ENCODE assay signal across 11 cellular contexts in genomic region chr11:19988598-19988997, GRCh38.
DNase-seq lines count a peak whose midpoint lies in the region; ATAC-seq and FAIRE-seq lines count a peak whose summit lies in the region.
"Had no signal": no experiment of that assay in that cellular context is flagged by ENCODE, and none has a peak within 500 bp of the region (broad histone marks: within the 10 kb centered on the region; RNA-seq: fewer than 3 reads in every experiment).

No MANE protein-coding gene starts in this region.

- H3K27me3 ChIP-seq in H7 (ENCODE audit: control insufficient read depth, insufficient read depth, low read length): no peaks in the 10 kb centered on the region
- H3K27me3 ChIP-seq in iPS-18a (ENCODE audit: control insufficient read depth, insufficient read depth, low read length): no peaks in the 10 kb centered on the region
- H3K27me3 ChIP-seq in skeletal muscle satellite cell (ENCODE audit: control insufficient read depth, insufficient read depth, low read length): no peaks in the 10 kb centered on the region

- DNase-seq in H7: peak; percentile 58
- peak; percentile 92 for DNase-seq in cerebellar cortex (ENCODE audit: low spot score)
- no peak for DNase-seq in NCI-H2196 treated with DMSO at 0.1 percent for 48 hours (lab: John Stamatoyannopoulos, UW; ENCODE audit: unreplicated experiment)
- no peak for DNase-seq in HTR-8/SVneo (ENCODE audit: insufficient read length, low spot score)
- DNase-seq in activated T-cell treated with anti-CD3 and anti-CD28 coated beads, Interleukin-2, amount 50 U/mL, for 48 hours: no peak

- H3K9me3 ChIP-seq in iPS-18a (ENCODE audit: control insufficient read depth, low read depth, low read length): no peaks in the 10 kb centered on the region
- no peaks in the 10 kb centered on the region for H3K9me3 ChIP-seq in skeletal muscle satellite cell (replicated peaks; ENCODE audit: low read length)
- H3K9me3 ChIP-seq: HAP-1 had no signal

- no peak for ATAC-seq in HG02678 (IDR thresholded peaks at IDR 0.05; ENCODE audit: unreplicated experiment)

- H3K4me3 ChIP-seq in H7 (ENCODE audit: insufficient read depth, low read depth, low read length) (no peak overlapping the region), iPS-18a (ENCODE audit: low read length) (peak overlapping the region; percentile 18), skeletal muscle satellite cell (ENCODE audit: low read length) (no peak overlapping the region)
- H3K4me3 ChIP-seq: HAP-1 had no signal

- no peak for FAIRE-seq in HTR-8/SVneo (lab: Jason Lieb, UNC)
- FAIRE-seq: islet of Langerhans had no signal

- no peaks in the 10 kb centered on the region; the same call in 1 of the 2 replicates for H3K36me3 ChIP-seq in H7 (replicated peaks; ENCODE audit: control insufficient read depth, insufficient read depth, low read length)
- H3K36me3 ChIP-seq in iPS-18a (ENCODE audit: control insufficient read depth, low read depth, low read length): peaks cover 11% of the 10 kb centered on the region
- peaks cover 86% of the 10 kb centered on the region for H3K36me3 ChIP-seq in skeletal muscle satellite cell (ENCODE audit: insufficient read depth, low read length)
- H3K36me3 ChIP-seq: HAP-1 had no signal

- H3K4me1 ChIP-seq in iPS-18a (ENCODE audit: control insufficient read depth, low read depth, low read length): peaks cover 28% of the 10 kb centered on the region
- peaks cover 17% of the 10 kb centered on the region for H3K4me1 ChIP-seq in skeletal muscle satellite cell (ENCODE audit: control insufficient read depth, insufficient read depth, low read length)
- H3K4me1 ChIP-seq: HAP-1 had no signal

- H3K9ac ChIP-seq in iPS-18a (ENCODE audit: low read length): no peak overlapping the region
- H3K9ac ChIP-seq in skeletal muscle satellite cell (ENCODE audit: low read depth, low read length): peak overlapping the region; percentile 43
- H3K9ac ChIP-seq: KMS-11 had no signal

- peak overlapping the region; percentile 10 for H3K27ac ChIP-seq in iPS-18a (ENCODE audit: low read length)
- H3K27ac ChIP-seq: KMS-11 had no signal

- H3K4me2 ChIP-seq in skeletal muscle satellite cell (ENCODE audit: low read length): no peak overlapping the region
- H3K4me2 ChIP-seq: KMS-11 had no signal

Comparison
In these comparisons a context has a peak if more than half of its experiments do, and no peak if none do; other contexts are left out.
1. DNase-seq: peak in H7 (single experiment) and cerebellar cortex (single experiment); none in NCI-H2196 treated with DMSO at 0.1 percent for 48 hours (single experiment), HTR-8/SVneo (single experiment) and activated T-cell treated with anti-CD3 and anti-CD28 coated beads, Interleukin-2, amount 50 U/mL, for 48 hours (0 of 2).